ENCODE assay signal across 32 cellular contexts in genomic region chr1:162991444-162991843, GRCh38.
"Had no signal": no experiment of that assay in that cellular context is flagged by ENCODE, and none has a peak within 500 bp of the region (broad histone marks: within the 10 kb centered on the region; RNA-seq: fewer than 3 reads in every experiment).

No MANE protein-coding gene starts in this region.

- H3K9ac ChIP-seq: KMS-11 had no signal

- H3K27me3 ChIP-seq: SJCRH30 had no signal

- H3K9me3 ChIP-seq: SJCRH30 had no signal

- H3K27ac ChIP-seq: KMS-11, PC-9, RWPE1, SJCRH30, SK-N-MC had no signal

- H3K4me3 ChIP-seq: PC-9, SJCRH30, SK-N-MC had no signal

- H3K4me2 ChIP-seq: KMS-11, PC-9 had no signal

- H3K4me1 ChIP-seq: SJCRH30 had no signal

- FAIRE-seq: RCC 7860 had no signal

- H2AFZ ChIP-seq: PC-9 had no signal

- DNase-seq: Karpas-422, KBM-7, MM.1S, MV-4-11, NCI-H1092, NCI-H1105, NCI-H1417 treated with DMSO at 0.1 percent for 48 hours, NCI-H1436 treated with DMSO at 0.1 percent for 48 hours, NCI-H1694 treated with DMSO at 0.1 percent for 48 hours, NCI-H187 treated with DMSO at 0.1 percent for 48 hours, NCI-H2029, NCI-H2081, NCI-H2107, NCI-H2171, NCI-H446 treated with DMSO at 0.1 percent for 48 hours, NCI-H510A, NCI-H524, NCI-H526, NCI-H69, NCI-H748 treated with DMSO at 0.1 percent for 48 hours, NCI-H82, PC-9, SHP77, SIG-M5, SJCRH30 had no signal

- H3K36me3 ChIP-seq: SJCRH30 had no signal

- ATAC-seq: Panc1, Right ventricle myocardium inferior, SK-N-SH treated with all-trans-retinoic acid at 6 μM for 48 hours had no signal
